In the genomic region with DNA sequence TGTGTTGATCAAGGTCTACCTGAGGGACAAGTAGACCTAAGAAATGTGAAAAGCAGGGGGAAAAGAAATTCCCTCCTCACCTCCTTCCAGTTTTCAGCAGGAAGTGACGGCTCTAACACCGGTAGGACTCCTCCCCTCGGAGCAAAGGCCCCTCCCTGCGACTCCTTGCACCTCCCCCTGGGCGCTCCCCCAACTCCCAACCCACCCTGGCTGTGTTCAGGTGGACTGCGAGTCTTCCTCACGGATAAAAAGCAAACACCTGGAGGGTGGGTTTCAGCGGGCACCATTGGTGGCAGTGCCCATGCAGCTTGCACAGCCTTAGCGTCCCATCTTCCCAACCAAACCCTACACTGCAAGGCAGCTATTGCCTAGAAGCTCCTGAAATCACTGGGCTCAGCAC, we compare ENCODE assay signal across 29 cellular contexts.
"Had no signal": no experiment of that assay in that cellular context is flagged by ENCODE, and none has a peak within 500 bp of the region (broad histone marks: within the 10 kb centered on the region; RNA-seq: fewer than 3 reads in every experiment).

No MANE protein-coding gene starts in this region.

- H3K27me3 ChIP-seq: left lung, ovary, testis, thyroid gland, transverse colon, upper lobe of left lung had no signal

- H3K27me3 Mint-ChIP-seq: natural killer cell treated with Interleukin-12 subunit alpha and Interleukin-12 subunit beta and Interleukin-15 and Interleukin-18, amount 100 ng/mL, for 72 hours; stimulated activated memory B cell treated with anti-CD40 and anti-IgM and Interleukin-4, amounts not matched to agents 10 μg/mL and 1 μg/mL and 100 μg/mL, for 72 hours had no signal

- H3K27ac ChIP-seq: left lung, lower lobe of right lung, ovary, prostate gland, testis, thyroid gland, transverse colon, upper lobe of left lung had no signal

- H3K9me3 ChIP-seq: left lung, lower lobe of right lung, mucosa of descending colon, ovary, prostate gland, testis, thyroid gland, transverse colon, upper lobe of left lung had no signal

- H3K9me3 Mint-ChIP-seq: immature natural killer cell; naive thymus-derived CD4-positive, alpha-beta T cell; natural killer cell treated with Interleukin-12 subunit alpha and Interleukin-12 subunit beta and Interleukin-15 and Interleukin-18, amount 100 ng/mL, for 72 hours; stimulated activated memory B cell treated with anti-CD40 and anti-IgM and Interleukin-4, amounts not matched to agents 10 μg/mL and 1 μg/mL and 100 μg/mL, for 72 hours; stimulated activated naive CD8-positive, alpha-beta T cell treated with anti-CD3 and anti-CD28 coated beads, Interleukin-15, amount 100 ng/mL, for 72 hours had no signal

- H3K27ac Mint-ChIP-seq: immature natural killer cell; naive thymus-derived CD4-positive, alpha-beta T cell; natural killer cell treated with Interleukin-12 subunit alpha and Interleukin-12 subunit beta and Interleukin-15 and Interleukin-18, amount 100 ng/mL, for 72 hours; stimulated activated memory B cell treated with anti-CD40 and anti-IgM and Interleukin-4, amounts not matched to agents 10 μg/mL and 1 μg/mL and 100 μg/mL, for 72 hours; stimulated activated naive CD8-positive, alpha-beta T cell treated with anti-CD3 and anti-CD28 coated beads, Interleukin-15, amount 100 ng/mL, for 72 hours had no signal

- H3K4me1 ChIP-seq: left lung, lower lobe of right lung, prostate gland, testis, thyroid gland, transverse colon, upper lobe of left lung had no signal

- H3K4me3 Mint-ChIP-seq: immature natural killer cell; naive thymus-derived CD4-positive, alpha-beta T cell; natural killer cell treated with Interleukin-12 subunit alpha and Interleukin-12 subunit beta and Interleukin-15 and Interleukin-18, amount 100 ng/mL, for 72 hours; stimulated activated memory B cell treated with anti-CD40 and anti-IgM and Interleukin-4, amounts not matched to agents 10 μg/mL and 1 μg/mL and 100 μg/mL, for 72 hours; stimulated activated naive CD8-positive, alpha-beta T cell treated with anti-CD3 and anti-CD28 coated beads, Interleukin-15, amount 100 ng/mL, for 72 hours had no signal

- H3K36me3 Mint-ChIP-seq: immature natural killer cell; naive thymus-derived CD4-positive, alpha-beta T cell; natural killer cell treated with Interleukin-12 subunit alpha and Interleukin-12 subunit beta and Interleukin-15 and Interleukin-18, amount 100 ng/mL, for 72 hours; stimulated activated memory B cell treated with anti-CD40 and anti-IgM and Interleukin-4, amounts not matched to agents 10 μg/mL and 1 μg/mL and 100 μg/mL, for 72 hours had no signal

- DNase-seq: hypothalamus; immature natural killer cell; kidney; left colon; left lung; lower lobe of right lung; mammary epithelial cell; midbrain; mucosa of descending colon; naive thymus-derived CD4-positive, alpha-beta T cell; ovary; retina; right cardiac atrium; small intestine; stimulated activated CD4-positive, alpha-beta T cell treated with anti-CD3 and anti-CD28 coated beads, Interleukin-1b, Interleukin-23, amount 100 ng/mL, for 48 hours; stimulated activated CD4-positive, alpha-beta T cell treated with anti-CD3 and anti-CD28 coated beads, Interleukin-2, amount 100 ng/mL, for 48 hours; stimulated activated CD4-positive, alpha-beta T cell treated with anti-CD3 and anti-CD28 coated beads, Interleukin-4, amount 100 ng/mL, for 4 hours; stimulated activated CD8-positive, alpha-beta memory T cell treated with anti-CD3 and anti-CD28 coated beads, Interleukin-4, amount 100 ng/mL, for 48 hours; stimulated activated naive CD4-positive, alpha-beta T cell treated with Interleukin-2 at 50 U/mL for 16 hours; stimulated activated naive CD8-positive, alpha-beta T cell treated with anti-CD3 and anti-CD28 coated beads, Interleukin-15, amount 100 ng/mL, for 72 hours; substantia nigra; testis; thyroid gland; transverse colon had no signal

- H3K4me3 ChIP-seq: left lung, lower lobe of right lung, mucosa of descending colon, ovary, prostate gland, testis, thyroid gland, transverse colon, upper lobe of left lung had no signal

- ATAC-seq: left colon; left lung; lower lobe of right lung; mucosa of descending colon; naive thymus-derived CD4-positive, alpha-beta T cell; natural killer cell treated with Interleukin-12 subunit alpha and Interleukin-12 subunit beta and Interleukin-15 and Interleukin-18, amount 100 ng/mL, for 72 hours; right cardiac atrium; sciatic nerve; stimulated activated memory B cell treated with anti-CD40 and anti-IgM and Interleukin-4, amounts not matched to agents 10 μg/mL and 1 μg/mL and 100 μg/mL, for 72 hours had no signal

- H3K4me1 Mint-ChIP-seq: immature natural killer cell; naive thymus-derived CD4-positive, alpha-beta T cell; stimulated activated memory B cell treated with anti-CD40 and anti-IgM and Interleukin-4, amounts not matched to agents 10 μg/mL and 1 μg/mL and 100 μg/mL, for 72 hours; stimulated activated naive CD8-positive, alpha-beta T cell treated with anti-CD3 and anti-CD28 coated beads, Interleukin-15, amount 100 ng/mL, for 72 hours had no signal

- H3K36me3 ChIP-seq: ovary, prostate gland had no signal
